In genomic region chr19:1455336-1456120, GRCh38 we compare ENCODE assay signal across 2 cellular contexts.
TF ChIP-seq lines count a peak whose summit lies in the region.

No MANE protein-coding gene starts in this region.

TF ChIP-seq in SK-N-SH, 30 proteins besides CTCF, POLR2A, EP300 and RAD21:
- TF ChIP-seq FOXJ3 (CRISPR knock-in tag; IDR thresholded peaks at IDR 0.05) (no peak), MXI1 (IDR thresholded peaks at IDR 0.05; ENCODE audit: low read depth, low read length) (no peak), IRF3 (IDR thresholded peaks at IDR 0.05; ENCODE audit: low read depth, low read length) (no peak), ZBTB33 (IDR thresholded peaks at IDR 0.05; ENCODE audit: borderline replicate concordance, low read depth) (no peak), SIN3A (IDR thresholded peaks at IDR 0.05; ENCODE audit: borderline replicate concordance, low read depth, low read length) (no peak), USF2 (IDR thresholded peaks at IDR 0.05; ENCODE audit: borderline replicate concordance, low read depth, low read length) (no peak), EZH2phosphoT487 (IDR thresholded peaks at IDR 0.05; ENCODE audit: borderline replicate concordance, low read depth) (no peak)
- TF ChIP-seq, protein P1, sequence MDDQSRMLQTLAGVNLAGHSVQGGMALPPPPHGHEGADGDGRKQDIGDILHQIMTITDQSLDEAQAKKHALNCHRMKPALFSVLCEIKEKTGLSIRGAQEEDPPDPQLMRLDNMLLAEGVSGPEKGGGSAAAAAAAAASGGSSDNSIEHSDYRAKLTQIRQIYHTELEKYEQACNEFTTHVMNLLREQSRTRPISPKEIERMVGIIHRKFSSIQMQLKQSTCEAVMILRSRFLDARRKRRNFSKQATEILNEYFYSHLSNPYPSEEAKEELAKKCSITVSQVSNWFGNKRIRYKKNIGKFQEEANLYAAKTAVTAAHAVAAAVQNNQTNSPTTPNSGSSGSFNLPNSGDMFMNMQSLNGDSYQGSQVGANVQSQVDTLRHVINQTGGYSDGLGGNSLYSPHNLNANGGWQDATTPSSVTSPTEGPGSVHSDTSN (IDR thresholded peaks at IDR 0.05) = no peak
- TF ChIP-seq, protein P2, sequence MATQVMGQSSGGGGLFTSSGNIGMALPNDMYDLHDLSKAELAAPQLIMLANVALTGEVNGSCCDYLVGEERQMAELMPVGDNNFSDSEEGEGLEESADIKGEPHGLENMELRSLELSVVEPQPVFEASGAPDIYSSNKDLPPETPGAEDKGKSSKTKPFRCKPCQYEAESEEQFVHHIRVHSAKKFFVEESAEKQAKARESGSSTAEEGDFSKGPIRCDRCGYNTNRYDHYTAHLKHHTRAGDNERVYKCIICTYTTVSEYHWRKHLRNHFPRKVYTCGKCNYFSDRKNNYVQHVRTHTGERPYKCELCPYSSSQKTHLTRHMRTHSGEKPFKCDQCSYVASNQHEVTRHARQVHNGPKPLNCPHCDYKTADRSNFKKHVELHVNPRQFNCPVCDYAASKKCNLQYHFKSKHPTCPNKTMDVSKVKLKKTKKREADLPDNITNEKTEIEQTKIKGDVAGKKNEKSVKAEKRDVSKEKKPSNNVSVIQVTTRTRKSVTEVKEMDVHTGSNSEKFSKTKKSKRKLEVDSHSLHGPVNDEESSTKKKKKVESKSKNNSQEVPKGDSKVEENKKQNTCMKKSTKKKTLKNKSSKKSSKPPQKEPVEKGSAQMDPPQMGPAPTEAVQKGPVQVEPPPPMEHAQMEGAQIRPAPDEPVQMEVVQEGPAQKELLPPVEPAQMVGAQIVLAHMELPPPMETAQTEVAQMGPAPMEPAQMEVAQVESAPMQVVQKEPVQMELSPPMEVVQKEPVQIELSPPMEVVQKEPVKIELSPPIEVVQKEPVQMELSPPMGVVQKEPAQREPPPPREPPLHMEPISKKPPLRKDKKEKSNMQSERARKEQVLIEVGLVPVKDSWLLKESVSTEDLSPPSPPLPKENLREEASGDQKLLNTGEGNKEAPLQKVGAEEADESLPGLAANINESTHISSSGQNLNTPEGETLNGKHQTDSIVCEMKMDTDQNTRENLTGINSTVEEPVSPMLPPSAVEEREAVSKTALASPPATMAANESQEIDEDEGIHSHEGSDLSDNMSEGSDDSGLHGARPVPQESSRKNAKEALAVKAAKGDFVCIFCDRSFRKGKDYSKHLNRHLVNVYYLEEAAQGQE (IDR thresholded peaks at IDR 0.05; ENCODE audit: low read depth, low read length) = no peak

TF ChIP-seq in HepG2, 621 proteins besides CTCF, POLR2A, EP300 and RAD21 (continues in another document):
- TF ChIP-seq MAZ (IDR thresholded peaks at IDR 0.05; ENCODE audit: borderline replicate concordance, low read depth, low read length) (no peak), MAZ (CRISPR knock-in tag; IDR thresholded peaks at IDR 0.05; ENCODE audit: low read depth) (0 out of 2 replicates have a peak, but pooled peaks have one; percentile 41), ELF1 (CRISPR knock-in tag; IDR thresholded peaks at IDR 0.05) (peak; percentile 10; the same call in 1 of the 2 replicates), ETV5 (CRISPR knock-in tag; IDR thresholded peaks at IDR 0.05; ENCODE audit: borderline replicate concordance) (0 out of 2 replicates have a peak, but pooled peaks have one; percentile 20), HIC2 (CRISPR knock-in tag; IDR thresholded peaks at IDR 0.05; ENCODE audit: low read depth) (peak; percentile 54; the same call in 1 of the 2 replicates), SIX1 (CRISPR knock-in tag; IDR thresholded peaks at IDR 0.05; ENCODE audit: borderline replicate concordance) (no peak), HNRNPLL (IDR thresholded peaks at IDR 0.05; ENCODE audit: low read depth, low read length, poor library complexity, severe bottlenecking) (peak; percentile 51), AKAP8 (CRISPR knock-in tag; IDR thresholded peaks at IDR 0.05) (peak; percentile 3; the same call in 1 of the 2 replicates), ARNT2 (CRISPR knock-in tag; IDR thresholded peaks at IDR 0.05; ENCODE audit: low read depth) (0 out of 2 replicates have a peak, but pooled peaks have one; percentile 28), ZNF205 (CRISPR knock-in tag; IDR thresholded peaks at IDR 0.05) (0 out of 2 replicates have a peak, but pooled peaks have one; percentile 26), BRD4 (CRISPR knock-in tag; IDR thresholded peaks at IDR 0.05) (no peak), ZFP82 (CRISPR knock-in tag; IDR thresholded peaks at IDR 0.05; ENCODE audit: borderline replicate concordance) (no peak), MIER3 (CRISPR knock-in tag; IDR thresholded peaks at IDR 0.05; ENCODE audit: borderline replicate concordance) (0 out of 2 replicates have a peak, but pooled peaks have one; percentile 17), ZNF7 (CRISPR knock-in tag; IDR thresholded peaks at IDR 0.05) (no peak), SIX4 (CRISPR knock-in tag; IDR thresholded peaks at IDR 0.05) (no peak), ZNF704 (CRISPR knock-in tag; IDR thresholded peaks at IDR 0.05; ENCODE audit: borderline replicate concordance) (no peak)
- TF ChIP-seq, protein P3, sequence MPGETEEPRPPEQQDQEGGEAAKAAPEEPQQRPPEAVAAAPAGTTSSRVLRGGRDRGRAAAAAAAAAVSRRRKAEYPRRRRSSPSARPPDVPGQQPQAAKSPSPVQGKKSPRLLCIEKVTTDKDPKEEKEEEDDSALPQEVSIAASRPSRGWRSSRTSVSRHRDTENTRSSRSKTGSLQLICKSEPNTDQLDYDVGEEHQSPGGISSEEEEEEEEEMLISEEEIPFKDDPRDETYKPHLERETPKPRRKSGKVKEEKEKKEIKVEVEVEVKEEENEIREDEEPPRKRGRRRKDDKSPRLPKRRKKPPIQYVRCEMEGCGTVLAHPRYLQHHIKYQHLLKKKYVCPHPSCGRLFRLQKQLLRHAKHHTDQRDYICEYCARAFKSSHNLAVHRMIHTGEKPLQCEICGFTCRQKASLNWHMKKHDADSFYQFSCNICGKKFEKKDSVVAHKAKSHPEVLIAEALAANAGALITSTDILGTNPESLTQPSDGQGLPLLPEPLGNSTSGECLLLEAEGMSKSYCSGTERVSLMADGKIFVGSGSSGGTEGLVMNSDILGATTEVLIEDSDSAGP (CRISPR knock-in tag; IDR thresholded peaks at IDR 0.05; ENCODE audit: borderline replicate concordance) = peak; percentile 30; the same call in 1 of the 2 replicates
- TF ChIP-seq, protein P4, sequence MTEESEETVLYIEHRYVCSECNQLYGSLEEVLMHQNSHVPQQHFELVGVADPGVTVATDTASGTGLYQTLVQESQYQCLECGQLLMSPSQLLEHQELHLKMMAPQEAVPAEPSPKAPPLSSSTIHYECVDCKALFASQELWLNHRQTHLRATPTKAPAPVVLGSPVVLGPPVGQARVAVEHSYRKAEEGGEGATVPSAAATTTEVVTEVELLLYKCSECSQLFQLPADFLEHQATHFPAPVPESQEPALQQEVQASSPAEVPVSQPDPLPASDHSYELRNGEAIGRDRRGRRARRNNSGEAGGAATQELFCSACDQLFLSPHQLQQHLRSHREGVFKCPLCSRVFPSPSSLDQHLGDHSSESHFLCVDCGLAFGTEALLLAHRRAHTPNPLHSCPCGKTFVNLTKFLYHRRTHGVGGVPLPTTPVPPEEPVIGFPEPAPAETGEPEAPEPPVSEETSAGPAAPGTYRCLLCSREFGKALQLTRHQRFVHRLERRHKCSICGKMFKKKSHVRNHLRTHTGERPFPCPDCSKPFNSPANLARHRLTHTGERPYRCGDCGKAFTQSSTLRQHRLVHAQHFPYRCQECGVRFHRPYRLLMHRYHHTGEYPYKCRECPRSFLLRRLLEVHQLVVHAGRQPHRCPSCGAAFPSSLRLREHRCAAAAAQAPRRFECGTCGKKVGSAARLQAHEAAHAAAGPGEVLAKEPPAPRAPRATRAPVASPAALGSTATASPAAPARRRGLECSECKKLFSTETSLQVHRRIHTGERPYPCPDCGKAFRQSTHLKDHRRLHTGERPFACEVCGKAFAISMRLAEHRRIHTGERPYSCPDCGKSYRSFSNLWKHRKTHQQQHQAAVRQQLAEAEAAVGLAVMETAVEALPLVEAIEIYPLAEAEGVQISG (CRISPR knock-in tag; IDR thresholded peaks at IDR 0.05) = peak; percentile 10; the same call in 1 of the 2 replicates
- TF ChIP-seq, protein P5, sequence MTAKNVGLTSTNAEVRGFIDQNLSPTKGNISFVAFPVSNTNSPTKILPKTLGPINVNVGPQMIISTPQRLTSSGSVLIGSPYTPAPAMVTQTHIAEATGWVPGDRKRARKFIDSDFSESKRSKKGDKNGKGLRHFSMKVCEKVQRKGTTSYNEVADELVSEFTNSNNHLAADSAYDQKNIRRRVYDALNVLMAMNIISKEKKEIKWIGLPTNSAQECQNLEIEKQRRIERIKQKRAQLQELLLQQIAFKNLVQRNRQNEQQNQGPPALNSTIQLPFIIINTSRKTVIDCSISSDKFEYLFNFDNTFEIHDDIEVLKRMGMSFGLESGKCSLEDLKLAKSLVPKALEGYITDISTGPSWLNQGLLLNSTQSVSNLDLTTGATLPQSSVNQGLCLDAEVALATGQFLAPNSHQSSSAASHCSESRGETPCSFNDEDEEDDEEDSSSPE (CRISPR knock-in tag; IDR thresholded peaks at IDR 0.05) = 0 out of 2 replicates have a peak, but pooled peaks have one; percentile 13
- TF ChIP-seq, protein P6, sequence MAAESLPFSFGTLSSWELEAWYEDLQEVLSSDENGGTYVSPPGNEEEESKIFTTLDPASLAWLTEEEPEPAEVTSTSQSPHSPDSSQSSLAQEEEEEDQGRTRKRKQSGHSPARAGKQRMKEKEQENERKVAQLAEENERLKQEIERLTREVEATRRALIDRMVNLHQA (CRISPR knock-in tag; IDR thresholded peaks at IDR 0.05) = no peak
- TF ChIP-seq, protein P7, sequence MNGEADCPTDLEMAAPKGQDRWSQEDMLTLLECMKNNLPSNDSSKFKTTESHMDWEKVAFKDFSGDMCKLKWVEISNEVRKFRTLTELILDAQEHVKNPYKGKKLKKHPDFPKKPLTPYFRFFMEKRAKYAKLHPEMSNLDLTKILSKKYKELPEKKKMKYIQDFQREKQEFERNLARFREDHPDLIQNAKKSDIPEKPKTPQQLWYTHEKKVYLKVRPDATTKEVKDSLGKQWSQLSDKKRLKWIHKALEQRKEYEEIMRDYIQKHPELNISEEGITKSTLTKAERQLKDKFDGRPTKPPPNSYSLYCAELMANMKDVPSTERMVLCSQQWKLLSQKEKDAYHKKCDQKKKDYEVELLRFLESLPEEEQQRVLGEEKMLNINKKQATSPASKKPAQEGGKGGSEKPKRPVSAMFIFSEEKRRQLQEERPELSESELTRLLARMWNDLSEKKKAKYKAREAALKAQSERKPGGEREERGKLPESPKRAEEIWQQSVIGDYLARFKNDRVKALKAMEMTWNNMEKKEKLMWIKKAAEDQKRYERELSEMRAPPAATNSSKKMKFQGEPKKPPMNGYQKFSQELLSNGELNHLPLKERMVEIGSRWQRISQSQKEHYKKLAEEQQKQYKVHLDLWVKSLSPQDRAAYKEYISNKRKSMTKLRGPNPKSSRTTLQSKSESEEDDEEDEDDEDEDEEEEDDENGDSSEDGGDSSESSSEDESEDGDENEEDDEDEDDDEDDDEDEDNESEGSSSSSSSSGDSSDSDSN (CRISPR knock-in tag; IDR thresholded peaks at IDR 0.05) = peak; percentile 21; the same call in 1 of the 2 replicates
